ENCODE assay signal across 22 cellular contexts in genomic region chr14:32606297-32606696, GRCh38.
DNase-seq lines count a peak whose midpoint lies in the region; ATAC-seq, FAIRE-seq and TF ChIP-seq lines count a peak whose summit lies in the region.
"Had no signal": no experiment of that assay in that cellular context is flagged by ENCODE, and none has a peak within 500 bp of the region (broad histone marks: within the 10 kb centered on the region; RNA-seq: fewer than 3 reads in every experiment).

No MANE protein-coding gene starts in this region.

- CTCF ChIA-PET in activated CD8-positive, alpha-beta T cell treated with anti-CD3 and anti-CD28 coated beads, Interleukin-2, amount 10 ng/mL, durations not matched to agents 7 days and 5 days (lab: Charles Lee) = no interaction called here

- no peaks in the 10 kb centered on the region for H3K9me3 ChIP-seq in small intestine (ENCODE audit: control insufficient read depth, low read depth)
- H3K9me3 ChIP-seq: heart left ventricle, stomach, tibial nerve had no signal

- POLR2A ChIA-PET in activated CD8-positive, alpha-beta T cell treated with anti-CD3 and anti-CD28 coated beads, Interleukin-2, amount 10 ng/mL, durations not matched to agents 7 days and 5 days (lab: Charles Lee) = no interaction called here

- no peak for TF ChIP-seq POLR2A in GM12892 (IDR thresholded peaks at IDR 0.05; ENCODE audit: low read depth, low read length)

- H3K27ac ChIP-seq in foreskin keratinocyte = no peak overlapping the region
- peak overlapping the region in 1 of 59 donors; percentile 12 for H3K27ac ChIP-seq in dorsolateral prefrontal cortex
- H3K27ac ChIP-seq in small intestine (ENCODE audit: low read depth in 1 of 2, low read length in 1 of 2) = no peak overlapping the region
- H3K27ac ChIP-seq: stomach, tibial nerve had no signal

- H3K4me1 Mint-ChIP-seq in activated CD8-positive, alpha-beta T cell treated with anti-CD3 and anti-CD28 coated beads, Interleukin-2, amount 10 ng/mL, durations not matched to agents 7 days and 5 days (ENCODE audit: low read depth) = no peaks in the 10 kb centered on the region

- FAIRE-seq in GM12892 (lab: Jason Lieb, UNC) (peak; percentile 9), small intestine (lab: Jason Lieb, UNC) (no peak)
- FAIRE-seq: GM19239 had no signal

- no peak for DNase-seq in GM12892 (ENCODE audit: insufficient read length)
- DNase-seq in RPMI7951 (ENCODE audit: low read depth) = peak; percentile 43
- peak in 1 of 2 donors; percentile 57 for DNase-seq in foreskin keratinocyte
- no peak for DNase-seq in activated CD8-positive, alpha-beta T cell treated with anti-CD3 and anti-CD28 coated beads, Interleukin-2, amount 10 ng/mL, durations not matched to agents 7 days and 5 days
- no peak for DNase-seq in dorsolateral prefrontal cortex
- DNase-seq in small intestine = no peak
- DNase-seq: aorta; central memory CD4-positive, alpha-beta T cell; heart left ventricle; left colon; mesenchymal stem cell; NCI-H1694 treated with DMSO at 0.1 percent for 48 hours; NCI-H2171 treated with DMSO at 0.1 percent for 48 hours; NCI-H526 treated with DMSO at 0.1 percent for 48 hours; stimulated activated CD4-positive, alpha-beta T cell treated with anti-CD3 and anti-CD28 coated beads, Interleukin-15, amount 100 ng/mL, for 24 hours; stomach had no signal

- TF ChIP-seq CTCF in foreskin keratinocyte (conservative IDR thresholded peaks at IDR 0.05) (no peak), dorsolateral prefrontal cortex (IDR thresholded peaks at IDR 0.05 in 54 of 56, conservative IDR thresholded peaks at IDR 0.05 in 2 of 56; ENCODE audit: low read depth in 1 of 56, partially characterized antibody in 56 of 56) (no peak)

- WGBS in small intestine, 3 donors = 74 to 76% (median 76%) methylated on average over 2 of the region's 2 CpGs

- H3K4me3 ChIP-seq in dorsolateral prefrontal cortex (no peak overlapping the region), small intestine (ENCODE audit: low read depth in 1 of 2, low read length in 2 of 2) (no peak overlapping the region)
- H3K4me3 ChIP-seq: heart left ventricle, stomach, tibial nerve had no signal

- H3K27me3 ChIP-seq in foreskin keratinocyte (no peaks in the 10 kb centered on the region), dorsolateral prefrontal cortex (no peaks in the 10 kb centered on the region), small intestine (ENCODE audit: control insufficient read depth in 2 of 2, insufficient read depth in 2 of 2, low read length in 2 of 2) (no peaks in the 10 kb centered on the region)
- H3K27me3 ChIP-seq: heart left ventricle, stomach, tibial nerve had no signal

- intact Hi-C loops in dorsolateral prefrontal cortex (cut with DNase I) = no loop called here

- no peaks in the 10 kb centered on the region for H3K36me3 Mint-ChIP-seq in activated CD8-positive, alpha-beta T cell treated with anti-CD3 and anti-CD28 coated beads, Interleukin-2, amount 10 ng/mL, durations not matched to agents 7 days and 5 days (ENCODE audit: low read depth)
- H3K36me3 Mint-ChIP-seq: activated naive CD4-positive, alpha-beta T cell treated with anti-CD3 and anti-CD28 coated beads, Interleukin-2, amount 50 U/mL, for 72 hours had no signal

- ATAC-seq in HG02623 (IDR thresholded peaks at IDR 0.05; ENCODE audit: unreplicated experiment) (peak; percentile 55), foreskin keratinocyte (peak; percentile 72), GM18520 (IDR thresholded peaks at IDR 0.05; ENCODE audit: unreplicated experiment) (no peak)
- no peak for ATAC-seq in activated CD8-positive, alpha-beta T cell treated with anti-CD3 and anti-CD28 coated beads, Interleukin-2, amount 10 ng/mL, durations not matched to agents 7 days and 5 days
- ATAC-seq: activated naive CD4-positive, alpha-beta T cell treated with anti-CD3 and anti-CD28 coated beads, Interleukin-2, amount 50 U/mL, for 72 hours; left colon; sciatic nerve had no signal

- no peaks in the 10 kb centered on the region for H3K9me3 Mint-ChIP-seq in activated CD8-positive, alpha-beta T cell treated with anti-CD3 and anti-CD28 coated beads, Interleukin-2, amount 10 ng/mL, durations not matched to agents 7 days and 5 days (ENCODE audit: insufficient read depth)
- H3K9me3 Mint-ChIP-seq: activated naive CD4-positive, alpha-beta T cell treated with anti-CD3 and anti-CD28 coated beads, Interleukin-2, amount 50 U/mL, for 72 hours had no signal

- H3K27me3 Mint-ChIP-seq in activated CD8-positive, alpha-beta T cell treated with anti-CD3 and anti-CD28 coated beads, Interleukin-2, amount 10 ng/mL, durations not matched to agents 7 days and 5 days (ENCODE audit: low read depth) = no peaks in the 10 kb centered on the region

- H3K27ac Mint-ChIP-seq in activated CD8-positive, alpha-beta T cell treated with anti-CD3 and anti-CD28 coated beads, Interleukin-2, amount 10 ng/mL, durations not matched to agents 7 days and 5 days = no peak overlapping the region
- H3K27ac Mint-ChIP-seq: activated naive CD4-positive, alpha-beta T cell treated with anti-CD3 and anti-CD28 coated beads, Interleukin-2, amount 50 U/mL, for 72 hours had no signal

- peaks cover 7% of the 10 kb centered on the region for H3K4me1 ChIP-seq in foreskin keratinocyte
- no peaks in the 10 kb centered on the region for H3K4me1 ChIP-seq in small intestine (ENCODE audit: control insufficient read depth in 2 of 2, insufficient read depth in 1 of 2, low read depth in 1 of 2, low read length in 1 of 2)

- H3K36me3 ChIP-seq in small intestine (ENCODE audit: control insufficient read depth in 2 of 2, insufficient read depth in 2 of 2, low read length in 2 of 2) = no peaks in the 10 kb centered on the region
- H3K36me3 ChIP-seq: stomach, tibial nerve had no signal

- H3K4me3 Mint-ChIP-seq in activated CD8-positive, alpha-beta T cell treated with anti-CD3 and anti-CD28 coated beads, Interleukin-2, amount 10 ng/mL, durations not matched to agents 7 days and 5 days = no peak overlapping the region

Comparison
In these comparisons a context has a peak if more than half of its experiments do, and no peak if none do; other contexts are left out.
1. ATAC-seq: peak in HG02623 (single experiment) and foreskin keratinocyte (single experiment); none in activated CD8-positive, alpha-beta T cell treated with anti-CD3 and anti-CD28 coated beads, Interleukin-2, amount 10 ng/mL, durations not matched to agents 7 days and 5 days (single experiment) and GM18520 (single experiment).